In the genomic region with DNA sequence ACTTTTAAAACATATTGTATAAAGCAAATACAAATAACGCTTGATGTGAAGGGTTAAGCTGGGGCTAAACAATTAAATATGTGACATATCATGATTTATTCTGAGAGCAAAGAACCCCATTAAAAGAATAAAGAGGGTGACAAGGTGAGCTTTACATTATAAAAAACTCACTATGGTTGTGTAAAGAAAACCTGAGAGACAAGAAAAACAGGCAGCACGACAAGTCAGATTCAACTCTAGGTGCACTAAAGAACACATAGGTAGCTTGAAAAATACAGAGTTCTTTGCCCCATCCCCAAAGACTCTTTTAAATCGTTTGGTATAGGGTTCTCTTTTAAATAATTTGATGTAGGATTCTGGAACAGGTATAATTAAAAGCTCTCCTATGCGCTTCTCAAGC, we compare ENCODE assay signal across 20 cellular contexts.
DNase-seq lines count a peak whose midpoint lies in the region; ATAC-seq and TF ChIP-seq lines count a peak whose summit lies in the region.
"Had no signal": no experiment of that assay in that cellular context is flagged by ENCODE, and none has a peak within 500 bp of the region (broad histone marks: within the 10 kb centered on the region; RNA-seq: fewer than 3 reads in every experiment).

No MANE protein-coding gene starts in this region.

- no peaks in the 10 kb centered on the region for H3K36me3 Mint-ChIP-seq in type B pancreatic cell
- no peaks in the 10 kb centered on the region for H3K36me3 Mint-ChIP-seq in activated CD8-positive, alpha-beta T cell treated with anti-CD3 and anti-CD28 coated beads, Interleukin-2, amount 10 ng/mL, durations not matched to agents 7 days and 5 days (ENCODE audit: low read depth)
- H3K36me3 Mint-ChIP-seq: CD14-positive monocyte; CD8-positive, alpha-beta memory T cell had no signal

- peaks cover 3% of the 10 kb centered on the region for H3K9me3 Mint-ChIP-seq in type B pancreatic cell
- H3K9me3 Mint-ChIP-seq in activated CD8-positive, alpha-beta T cell treated with anti-CD3 and anti-CD28 coated beads, Interleukin-2, amount 10 ng/mL, durations not matched to agents 7 days and 5 days (ENCODE audit: insufficient read depth): peaks cover 14% of the 10 kb centered on the region

- peak overlapping the region; percentile 22 for H3K27ac Mint-ChIP-seq in type B pancreatic cell
- no peak overlapping the region for H3K27ac Mint-ChIP-seq in activated CD8-positive, alpha-beta T cell treated with anti-CD3 and anti-CD28 coated beads, Interleukin-2, amount 10 ng/mL, durations not matched to agents 7 days and 5 days
- H3K27ac Mint-ChIP-seq: CD14-positive monocyte; CD4-positive, alpha-beta T cell; CD8-positive, alpha-beta memory T cell had no signal

- POLR2A ChIA-PET in activated CD8-positive, alpha-beta T cell treated with anti-CD3 and anti-CD28 coated beads, Interleukin-2, amount 10 ng/mL, durations not matched to agents 7 days and 5 days (lab: Charles Lee): no interaction called here

- no peaks in the 10 kb centered on the region for H3K27me3 Mint-ChIP-seq in type B pancreatic cell
- H3K27me3 Mint-ChIP-seq in activated CD8-positive, alpha-beta T cell treated with anti-CD3 and anti-CD28 coated beads, Interleukin-2, amount 10 ng/mL, durations not matched to agents 7 days and 5 days (ENCODE audit: low read depth): no peaks in the 10 kb centered on the region
- H3K27me3 Mint-ChIP-seq: CD4-positive, alpha-beta T cell; CD8-positive, alpha-beta memory T cell had no signal

- CTCF ChIA-PET in activated CD8-positive, alpha-beta T cell treated with anti-CD3 and anti-CD28 coated beads, Interleukin-2, amount 10 ng/mL, durations not matched to agents 7 days and 5 days (lab: Charles Lee): no interaction called here

- H3K4me3 Mint-ChIP-seq in type B pancreatic cell: no peak overlapping the region
- no peak overlapping the region for H3K4me3 Mint-ChIP-seq in activated CD8-positive, alpha-beta T cell treated with anti-CD3 and anti-CD28 coated beads, Interleukin-2, amount 10 ng/mL, durations not matched to agents 7 days and 5 days
- H3K4me3 Mint-ChIP-seq: CD14-positive monocyte; CD4-positive, alpha-beta T cell; CD8-positive, alpha-beta memory T cell had no signal

- 0 out of 2 replicates have a peak overlapping the region, but pooled peaks have one; percentile 34 for H3K27ac ChIP-seq in VCaP
- H3K27ac ChIP-seq: A549; BLaER1 treated with 17β-estradiol and CSF1 and Interleukin-3, amounts not matched to agents 10 nM and 100 nM; GM23248 had no signal

- H3K4me1 Mint-ChIP-seq in type B pancreatic cell (ENCODE audit: unreplicated experiment): peaks cover 14% of the 10 kb centered on the region
- H3K4me1 Mint-ChIP-seq in activated CD8-positive, alpha-beta T cell treated with anti-CD3 and anti-CD28 coated beads, Interleukin-2, amount 10 ng/mL, durations not matched to agents 7 days and 5 days (ENCODE audit: low read depth): no peaks in the 10 kb centered on the region
- H3K4me1 Mint-ChIP-seq: CD14-positive monocyte; CD8-positive, alpha-beta memory T cell had no signal

- TF ChIP-seq CTCF in VCaP (conservative IDR thresholded peaks at IDR 0.05) (no peak), type B pancreatic cell (conservative IDR thresholded peaks at IDR 0.05) (no peak)

- no peak for ATAC-seq in activated CD8-positive, alpha-beta T cell treated with anti-CD3 and anti-CD28 coated beads, Interleukin-2, amount 10 ng/mL, durations not matched to agents 7 days and 5 days
- ATAC-seq: A549 had no signal

- DNase-seq in SIG-M5 treated with dmso at 0.1 percent for 504 hours (lab: John Stamatoyannopoulos, UW; ENCODE audit: unreplicated experiment) (peak; percentile 21), SIG-M5 (lab: John Stamatoyannopoulos, UW) (no peak), type B pancreatic cell (ENCODE audit: extremely low spot score, unreplicated experiment) (no peak), NCI-H226 (no peak)
- DNase-seq in activated CD8-positive, alpha-beta T cell treated with anti-CD3 and anti-CD28 coated beads, Interleukin-2, amount 10 ng/mL, durations not matched to agents 7 days and 5 days: no peak
- DNase-seq: 8988T; ACHN; AML-193; BE2C; CD4-positive, alpha-beta T cell; CD8-positive, alpha-beta memory T cell; DMS 273 treated with DMSO at 0.1 percent for 48 hours; DND-41; GM23248; H7; HCEC 1CT had no signal
